ENCODE assay signal across 2 cellular contexts in genomic region chr1:202361701-202362100, GRCh38.
TF ChIP-seq lines count a peak whose summit lies in the region.

No MANE protein-coding gene starts in this region.

TF ChIP-seq in H1, 55 proteins besides CTCF, POLR2A, EP300 and RAD21:
- no peak for TF ChIP-seq HDAC6 (IDR thresholded peaks at IDR 0.05; ENCODE audit: low read depth, low read length)
- peak; percentile 97 for TF ChIP-seq NANOG (IDR thresholded peaks at IDR 0.05; ENCODE audit: insufficient read depth, low read depth, low read length, poor library complexity, severe bottlenecking)
- peak; percentile 45; the same call in 1 of the 2 replicates for TF ChIP-seq SP1 (IDR thresholded peaks at IDR 0.05; ENCODE audit: low read depth, low read length)
- TF ChIP-seq POU5F1 (IDR thresholded peaks at IDR 0.05; ENCODE audit: low read depth, low read length) = peak; percentile 94
- no peak for TF ChIP-seq RBBP5 (IDR thresholded peaks at IDR 0.05; ENCODE audit: borderline replicate concordance, low read depth, low read length)
- TF ChIP-seq CHD7 (IDR thresholded peaks at IDR 0.05; ENCODE audit: insufficient replicate concordance, low read length) = no peak

TF ChIP-seq in GM12891, 5 proteins besides CTCF, POLR2A, EP300 and RAD21:
- TF ChIP-seq POU2F2 (IDR thresholded peaks at IDR 0.05; ENCODE audit: low read depth, low read length) = no peak
- no peak for TF ChIP-seq SPI1 (IDR thresholded peaks at IDR 0.05; ENCODE audit: low read depth, low read length)
- no peak for TF ChIP-seq TAF1 (IDR thresholded peaks at IDR 0.05; ENCODE audit: low read depth, low read length)
- no peak for TF ChIP-seq PAX5 (IDR thresholded peaks at IDR 0.05; ENCODE audit: insufficient read depth, low read length, severe bottlenecking)
- TF ChIP-seq POLR2AphosphoS5 (IDR thresholded peaks at IDR 0.05; ENCODE audit: low read depth, low read length) = no peak
